In the genomic region with DNA sequence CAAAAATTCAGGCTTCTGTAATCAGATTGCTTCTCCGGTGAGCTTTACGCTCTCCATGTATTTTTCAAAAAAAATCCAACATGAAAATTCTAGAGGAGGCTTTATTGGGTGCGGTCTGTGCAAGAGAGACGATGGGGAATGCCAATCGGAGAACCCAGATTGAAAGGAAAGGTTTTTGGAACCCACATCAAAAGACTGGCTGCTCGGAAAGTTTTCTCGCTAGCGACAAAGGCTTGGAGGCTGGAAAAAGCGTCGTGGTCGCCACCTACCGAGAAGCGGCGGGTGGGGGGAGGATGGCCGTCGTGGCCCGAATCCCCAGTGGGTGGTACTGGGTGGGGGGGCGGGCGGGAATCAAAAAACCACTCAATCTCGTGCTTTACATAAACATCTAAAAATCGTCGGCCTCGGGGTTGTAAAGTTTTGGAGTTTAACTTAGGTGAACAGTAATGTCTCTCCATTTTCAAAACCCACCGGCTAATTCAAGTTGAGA, we compare ENCODE assay signal across 8 cellular contexts. TPM values are rescaled to one million over a fixed set of nuclear protein-coding genes. Genes with fewer than 3 reads are reported as not detected.
DNase-seq lines count a peak whose midpoint lies in the region; ATAC-seq and TF ChIP-seq lines count a peak whose summit lies in the region.

No MANE protein-coding gene starts in this region.

- H3K4me1 ChIP-seq in CD4-positive, CD25-positive, alpha-beta regulatory T cell (ENCODE audit: control insufficient read depth, insufficient read depth, low read length, poor library complexity, severe bottlenecking): peaks cover 46% of the 10 kb centered on the region
- H3K4me1 ChIP-seq in SJCRH30 (peaks cover 5% of the 10 kb centered on the region; the same call in 1 of the 2 replicates), left ventricle myocardium inferior (peaks cover 53% of the 10 kb centered on the region), aorta (ENCODE audit: control insufficient read depth in 1 of 2, insufficient read depth in 2 of 2, low read length in 2 of 2) (peaks cover 0 to 1% of the 10 kb centered on the region in 2 donors)

- H3K9me3 ChIP-seq in CD4-positive, CD25-positive, alpha-beta regulatory T cell (ENCODE audit: control insufficient read depth in 2 of 2, low read length in 2 of 2): no peaks in the 10 kb centered on the region
- H3K9me3 ChIP-seq in SJCRH30 (replicated peaks) (no peaks in the 10 kb centered on the region), left ventricle myocardium inferior (replicated peaks) (no peaks in the 10 kb centered on the region), aorta (ENCODE audit: control insufficient read depth, low read length) (no peaks in the 10 kb centered on the region)

- 0% methylated on average over 24 of the region's 24 CpGs for WGBS in aorta, 2 donors

- peaks cover 0 to 1% (median 0%) of the 10 kb centered on the region in 7 donors for H3K9me3 Mint-ChIP-seq in CD4-positive, CD25-positive, alpha-beta regulatory T cell
- no peaks in the 10 kb centered on the region for H3K9me3 Mint-ChIP-seq in IgD-negative memory B cell
- H3K9me3 Mint-ChIP-seq in activated naive CD8-positive, alpha-beta T cell treated with anti-CD3 and anti-CD28 coated beads, Interleukin-2, amount 50 U/mL, for 24 hours: no peaks in the 10 kb centered on the region
- H3K9me3 Mint-ChIP-seq in progenitor cell of endocrine pancreas (ENCODE audit: low read depth): no peaks in the 10 kb centered on the region

- TF ChIP-seq CTCF in left ventricle myocardium inferior (IDR thresholded peaks at IDR 0.05; ENCODE audit: borderline replicate concordance) (peak; percentile 39), progenitor cell of endocrine pancreas (IDR thresholded peaks at IDR 0.05; ENCODE audit: unreplicated experiment) (peak; percentile 16)

- H3K27ac Mint-ChIP-seq in CD4-positive, CD25-positive, alpha-beta regulatory T cell: peak overlapping the region; percentile 87 to 97 (median 88)
- H3K27ac Mint-ChIP-seq in IgD-negative memory B cell (peak overlapping the region; percentile 94 to 100 (median 95)), progenitor cell of endocrine pancreas (peak overlapping the region; percentile 99)
- H3K27ac Mint-ChIP-seq in activated naive CD8-positive, alpha-beta T cell treated with anti-CD3 and anti-CD28 coated beads, Interleukin-2, amount 50 U/mL, for 24 hours: peak overlapping the region; percentile 89

- H3K4me3 Mint-ChIP-seq in CD4-positive, CD25-positive, alpha-beta regulatory T cell: peak overlapping the region; percentile 89 to 97 (median 95)
- H3K4me3 Mint-ChIP-seq in IgD-negative memory B cell (peak overlapping the region; percentile 91 to 99 (median 97)), progenitor cell of endocrine pancreas (ENCODE audit: low read depth) (peak overlapping the region; percentile 85)
- peak overlapping the region; percentile 88 for H3K4me3 Mint-ChIP-seq in activated naive CD8-positive, alpha-beta T cell treated with anti-CD3 and anti-CD28 coated beads, Interleukin-2, amount 50 U/mL, for 24 hours

- H3K27me3 Mint-ChIP-seq in CD4-positive, CD25-positive, alpha-beta regulatory T cell: peaks cover 6% of the 10 kb centered on the region
- no peaks in the 10 kb centered on the region for H3K27me3 Mint-ChIP-seq in IgD-negative memory B cell
- no peaks in the 10 kb centered on the region for H3K27me3 Mint-ChIP-seq in activated naive CD8-positive, alpha-beta T cell treated with anti-CD3 and anti-CD28 coated beads, Interleukin-2, amount 50 U/mL, for 24 hours
- no peaks in the 10 kb centered on the region for H3K27me3 Mint-ChIP-seq in progenitor cell of endocrine pancreas

- peak; percentile 21 to 52 (median 35) for DNase-seq in CD4-positive, CD25-positive, alpha-beta regulatory T cell
- peak; percentile 52 to 62 for DNase-seq in SJCRH30
- peak; percentile 75 for DNase-seq in activated naive CD8-positive, alpha-beta T cell treated with anti-CD3 and anti-CD28 coated beads, Interleukin-2, amount 50 U/mL, for 24 hours
- DNase-seq in left ventricle myocardium inferior: peak; percentile 60
- no peak for DNase-seq in progenitor cell of endocrine pancreas (ENCODE audit: low spot score, unreplicated experiment)
- peak; percentile 65 to 81 for DNase-seq in aorta

- no peaks in the 10 kb centered on the region for H3K36me3 ChIP-seq in CD4-positive, CD25-positive, alpha-beta regulatory T cell (ENCODE audit: control insufficient read depth, insufficient read depth, low read length)
- peaks cover 9% of the 10 kb centered on the region; the same call in 1 of the 2 replicates for H3K36me3 ChIP-seq in SJCRH30
- no peaks in the 10 kb centered on the region for H3K36me3 ChIP-seq in left ventricle myocardium inferior
- H3K36me3 ChIP-seq in aorta (ENCODE audit: control insufficient read depth in 1 of 2, insufficient read depth in 2 of 2, low read length in 1 of 2): no peaks in the 10 kb centered on the region

- H3K27ac ChIP-seq in CD4-positive, CD25-positive, alpha-beta regulatory T cell (ENCODE audit: insufficient read depth, low read length, poor library complexity, severe bottlenecking): peak overlapping the region; percentile 43
- H3K27ac ChIP-seq in SJCRH30 (peak overlapping the region; percentile 84), left ventricle myocardium inferior (replicated peaks) (peak overlapping the region; percentile 100), aorta (ENCODE audit: low read depth in 1 of 2, low read length in 2 of 2) (no peak overlapping the region)

- intact Hi-C loops in left ventricle myocardium inferior (cut with micrococcal nuclease): no loop called here
- intact Hi-C loops in aorta (cut with DNase I): no loop called here

- ATAC-seq in CD4-positive, CD25-positive, alpha-beta regulatory T cell (ENCODE audit: low read depth in 2 of 2): no peak
- no peak for ATAC-seq in activated naive CD8-positive, alpha-beta T cell treated with anti-CD3 and anti-CD28 coated beads, Interleukin-2, amount 50 U/mL, for 24 hours
- ATAC-seq in aorta (ENCODE audit: low FRiP score): peak; percentile 64
- no peak for ATAC-seq in HG03342 (IDR thresholded peaks at IDR 0.05; ENCODE audit: unreplicated experiment)

- no peaks in the 10 kb centered on the region for H3K27me3 ChIP-seq in CD4-positive, CD25-positive, alpha-beta regulatory T cell (ENCODE audit: control insufficient read depth, insufficient read depth, low read length)
- no peaks in the 10 kb centered on the region for H3K27me3 ChIP-seq in SJCRH30
- no peaks in the 10 kb centered on the region for H3K27me3 ChIP-seq in left ventricle myocardium inferior (ENCODE audit: low read depth)
- no peaks in the 10 kb centered on the region for H3K27me3 ChIP-seq in aorta (ENCODE audit: control insufficient read depth in 1 of 2, insufficient read depth in 2 of 2, low read length in 1 of 2)

- H3K36me3 Mint-ChIP-seq in CD4-positive, CD25-positive, alpha-beta regulatory T cell: no peaks in the 10 kb centered on the region
- H3K36me3 Mint-ChIP-seq in IgD-negative memory B cell: peaks cover 2% of the 10 kb centered on the region
- H3K36me3 Mint-ChIP-seq in activated naive CD8-positive, alpha-beta T cell treated with anti-CD3 and anti-CD28 coated beads, Interleukin-2, amount 50 U/mL, for 24 hours (ENCODE audit: low read depth): peaks cover 22% of the 10 kb centered on the region
- H3K36me3 Mint-ChIP-seq in progenitor cell of endocrine pancreas (ENCODE audit: insufficient read depth): peaks cover 5% of the 10 kb centered on the region

- peak overlapping the region; percentile 88 for H3K4me3 ChIP-seq in CD4-positive, CD25-positive, alpha-beta regulatory T cell (ENCODE audit: low read depth, low read length)
- H3K4me3 ChIP-seq in SJCRH30: peak overlapping the region; percentile 97
- H3K4me3 ChIP-seq in left ventricle myocardium inferior: peak overlapping the region; percentile 100
- peak overlapping the region; percentile 73 to 76 for H3K4me3 ChIP-seq in aorta (ENCODE audit: low read length in 2 of 2)

- peaks cover 22 to 53% (median 29%) of the 10 kb centered on the region in 4 donors for H3K4me1 Mint-ChIP-seq in CD4-positive, CD25-positive, alpha-beta regulatory T cell
- H3K4me1 Mint-ChIP-seq in IgD-negative memory B cell: peaks cover 27 to 34% (median 32%) of the 10 kb centered on the region in 3 donors
- peaks cover 63% of the 10 kb centered on the region for H3K4me1 Mint-ChIP-seq in activated naive CD8-positive, alpha-beta T cell treated with anti-CD3 and anti-CD28 coated beads, Interleukin-2, amount 50 U/mL, for 24 hours
- H3K4me1 Mint-ChIP-seq in progenitor cell of endocrine pancreas (ENCODE audit: low read depth): peaks cover 40% of the 10 kb centered on the region

RNA-seq across cellular contexts. Expression of a gene that starts 1.1 kb away (rescaled TPM):
- 125 TPM for total RNA-seq in CD4-positive, CD25-positive, alpha-beta regulatory T cell
- polyA plus RNA-seq in CD4-positive, CD25-positive, alpha-beta regulatory T cell: 10 to 100 TPM; 37.7 to 47.6 (median 40.6) TPM
- polyA plus RNA-seq in IgD-negative memory B cell (81.5 TPM), aorta (10 to 100 TPM; 22.7 to 46.3 TPM)
- total RNA-seq in SJCRH30 (2014; rRNA removed; shearing (Covaris generic)): 161 and 181 TPM in 2 replicates
- total RNA-seq in left ventricle myocardium inferior (122 TPM), progenitor cell of endocrine pancreas (605 and 607 TPM in 2 replicates), aorta (100 to 1,000 TPM; 132 to 198 TPM)

Comparison
In these comparisons a context has a peak if more than half of its experiments do, and no peak if none do; other contexts are left out.
1. H3K27ac ChIP-seq: peak in CD4-positive, CD25-positive, alpha-beta regulatory T cell (single experiment), SJCRH30 (single experiment) and left ventricle myocardium inferior (single experiment); none in aorta (0 of 2).
2. Peak in every context shown above with its lines, with median percentiles within 50 percentile points of each other: H3K4me3 ChIP-seq, H3K27ac Mint-ChIP-seq and H3K4me3 Mint-ChIP-seq.